Comparison of ENCODE assay signal across 17 cellular contexts in genomic region chr9:27086818-27087680, GRCh38. TPM values are rescaled to one million over a fixed set of nuclear protein-coding genes. Genes with fewer than 3 reads are reported as not detected.
DNase-seq lines count a peak whose midpoint lies in the region; ATAC-seq and TF ChIP-seq lines count a peak whose summit lies in the region.
"Had no signal": no experiment of that assay in that cellular context is flagged by ENCODE, and none has a peak within 500 bp of the region (broad histone marks: within the 10 kb centered on the region; RNA-seq: fewer than 3 reads in every experiment).

No MANE protein-coding gene starts in this region.

- H3K36me3 Mint-ChIP-seq in naive thymus-derived CD8-positive, alpha-beta T cell: peaks cover 0 to 4% (median 0%) of the 10 kb centered on the region in 3 donors
- H3K36me3 Mint-ChIP-seq: CD8-positive, alpha-beta T cell; memory B cell had no signal

- H3K9ac ChIP-seq in adipocyte (ENCODE audit: low read length) (no peak overlapping the region), smooth muscle cell (ENCODE audit: low read depth) (peak overlapping the region; percentile 91)

- no peak overlapping the region for H3K4me3 ChIP-seq in adipocyte (ENCODE audit: low read length)
- H3K4me3 ChIP-seq in hepatocyte: no peak overlapping the region
- peak overlapping the region; percentile 14 for H3K4me3 ChIP-seq in smooth muscle cell
- H3K4me3 ChIP-seq: breast epithelium, PC-9 had no signal

- DNase-seq in H4 (ENCODE audit: low spot score) (peak; percentile 62), adipocyte (ENCODE audit: low read depth) (peak; percentile 83), hepatocyte (ENCODE audit: low spot score) (peak; percentile 11), smooth muscle cell (lab: John Stamatoyannopoulos, UW; ENCODE audit: unreplicated experiment) (no peak), mesenteric fat pad (ENCODE audit: low spot score) (no peak)
- DNase-seq in stimulated activated CD4-positive, alpha-beta T cell treated with anti-CD3 and anti-CD28 coated beads, Interleukin-4, amount 100 ng/mL, for 1 hour: no peak
- no peak for DNase-seq in naive thymus-derived CD8-positive, alpha-beta T cell
- DNase-seq: activated CD4-positive, alpha-beta T cell treated with anti-CD3 and anti-CD28 coated beads, Interleukin-2, amount 10 ng/mL, durations not matched to agents 7 days and 5 days; CD8-positive, alpha-beta T cell; NCI-H345; retina had no signal

- POLR2A ChIA-PET in naive thymus-derived CD8-positive, alpha-beta T cell (lab: Charles Lee): no interaction called here

- WGBS in hepatocyte (ENCODE audit: low lambda C conversion rate, missing lambda C conversion rate): 45% methylated on average over 11 of the region's 11 CpGs
- 8% methylated on average over 11 of the region's 11 CpGs for WGBS in smooth muscle cell (ENCODE audit: low lambda C conversion rate)

- H3K4me1 ChIP-seq in adipocyte (ENCODE audit: control insufficient read depth, insufficient read depth, low read length): peaks cover 27% of the 10 kb centered on the region
- no peaks in the 10 kb centered on the region for H3K4me1 ChIP-seq in hepatocyte (ENCODE audit: insufficient read depth)
- peaks cover 12% of the 10 kb centered on the region for H3K4me1 ChIP-seq in smooth muscle cell (ENCODE audit: low read depth)
- H3K4me1 ChIP-seq: breast epithelium had no signal

- H3K9me2 ChIP-seq in hepatocyte (replicated peaks; ENCODE audit: insufficient read depth): no peaks in the 10 kb centered on the region

- peaks cover 0 to 4% (median 0%) of the 10 kb centered on the region in 5 donors for H3K27me3 Mint-ChIP-seq in naive thymus-derived CD8-positive, alpha-beta T cell
- H3K27me3 Mint-ChIP-seq: activated CD4-positive, alpha-beta T cell treated with anti-CD3 and anti-CD28 coated beads, Interleukin-2, amount 10 ng/mL, durations not matched to agents 7 days and 5 days; memory B cell had no signal

- H3K36me3 ChIP-seq in adipocyte (ENCODE audit: control insufficient read depth, insufficient read depth, low read length, severe bottlenecking) (no peaks in the 10 kb centered on the region), hepatocyte (replicated peaks; ENCODE audit: insufficient read depth, low read depth) (no peaks in the 10 kb centered on the region), smooth muscle cell (ENCODE audit: low read depth) (no peaks in the 10 kb centered on the region)
- H3K36me3 ChIP-seq: breast epithelium had no signal

- H3F3A ChIP-seq in smooth muscle cell (ENCODE audit: low read depth): peaks cover 31% of the 10 kb centered on the region

- H3K27me3 ChIP-seq in adipocyte (replicated peaks; ENCODE audit: control insufficient read depth, insufficient read depth, low read length) (no peaks in the 10 kb centered on the region), hepatocyte (no peaks in the 10 kb centered on the region), smooth muscle cell (ENCODE audit: low read depth) (no peaks in the 10 kb centered on the region)
- H3K27me3 ChIP-seq: breast epithelium had no signal

- TF ChIP-seq CTCF in hepatocyte (IDR thresholded peaks at IDR 0.05; ENCODE audit: poor library complexity) (no peak), smooth muscle cell (IDR thresholded peaks at IDR 0.05; ENCODE audit: borderline replicate concordance, insufficient read depth, poor library complexity, severe bottlenecking) (no peak)

- peak overlapping the region; percentile 52 for H3K4me2 ChIP-seq in hepatocyte
- H3K4me2 ChIP-seq in smooth muscle cell: peak overlapping the region; percentile 73
- H3K4me2 ChIP-seq: PC-9 had no signal

- no peak for ATAC-seq in GM19324 (IDR thresholded peaks at IDR 0.05; ENCODE audit: low FRiP score, unreplicated experiment)
- ATAC-seq in naive thymus-derived CD8-positive, alpha-beta T cell: no peak
- ATAC-seq: CD8-positive, alpha-beta T cell had no signal

- no peaks in the 10 kb centered on the region for H3K9me3 Mint-ChIP-seq in naive thymus-derived CD8-positive, alpha-beta T cell
- H3K9me3 Mint-ChIP-seq: activated CD4-positive, alpha-beta T cell treated with anti-CD3 and anti-CD28 coated beads, Interleukin-2, amount 10 ng/mL, durations not matched to agents 7 days and 5 days; CD8-positive, alpha-beta T cell; memory B cell had no signal

- H4K20me1 ChIP-seq in hepatocyte (ENCODE audit: insufficient read depth, poor library complexity, severe bottlenecking) (no peaks in the 10 kb centered on the region), smooth muscle cell (ENCODE audit: low read depth) (no peaks in the 10 kb centered on the region)

- H3K27ac Mint-ChIP-seq in naive thymus-derived CD8-positive, alpha-beta T cell: no peak overlapping the region
- H3K27ac Mint-ChIP-seq: activated CD4-positive, alpha-beta T cell treated with anti-CD3 and anti-CD28 coated beads, Interleukin-2, amount 10 ng/mL, durations not matched to agents 7 days and 5 days; CD8-positive, alpha-beta T cell; memory B cell had no signal

- no peak overlapping the region for H2AFZ ChIP-seq in hepatocyte
- H2AFZ ChIP-seq in smooth muscle cell (ENCODE audit: low read depth): no peak overlapping the region
- H2AFZ ChIP-seq: PC-9 had no signal

- H3K4me1 Mint-ChIP-seq in naive thymus-derived CD8-positive, alpha-beta T cell: no peaks in the 10 kb centered on the region
- H3K4me1 Mint-ChIP-seq: activated CD4-positive, alpha-beta T cell treated with anti-CD3 and anti-CD28 coated beads, Interleukin-2, amount 10 ng/mL, durations not matched to agents 7 days and 5 days; memory B cell had no signal

- no peaks in the 10 kb centered on the region for H3K79me2 ChIP-seq in hepatocyte
- no peaks in the 10 kb centered on the region for H3K79me2 ChIP-seq in smooth muscle cell (ENCODE audit: low read depth)

- peak overlapping the region; percentile 55 for H3K27ac ChIP-seq in hepatocyte
- peak overlapping the region; percentile 98 for H3K27ac ChIP-seq in smooth muscle cell (ENCODE audit: low read depth)
- H3K27ac ChIP-seq: breast epithelium, HL-60, PC-9 had no signal

- no peak overlapping the region for H3K4me3 Mint-ChIP-seq in naive thymus-derived CD8-positive, alpha-beta T cell
- H3K4me3 Mint-ChIP-seq: activated CD4-positive, alpha-beta T cell treated with anti-CD3 and anti-CD28 coated beads, Interleukin-2, amount 10 ng/mL, durations not matched to agents 7 days and 5 days; CD8-positive, alpha-beta T cell; memory B cell had no signal

- H3K9me3 ChIP-seq in adipocyte (ENCODE audit: control insufficient read depth, low read length) (no peaks in the 10 kb centered on the region), hepatocyte (ENCODE audit: low read depth) (no peaks in the 10 kb centered on the region), smooth muscle cell (replicated peaks; ENCODE audit: low read depth) (no peaks in the 10 kb centered on the region)
- H3K9me3 ChIP-seq: breast epithelium had no signal

RNA-seq across cellular contexts. Expression of gene TEK, which starts 22.0 kb away (rescaled TPM):
- total RNA-seq in H4 (2014; rRNA removed; shearing (Covaris generic)): 0.35 and 0.68 TPM in 2 replicates
- 3.9 and 5.6 TPM in 2 replicates for total RNA-seq in hepatocyte
- 2.0 TPM in 2 replicates for polyA plus RNA-seq in hepatocyte
- total RNA-seq in smooth muscle cell: 58.9 and 81.2 TPM in 2 replicates
- 23.6 and 36.0 TPM in 2 replicates for polyA plus RNA-seq in smooth muscle cell
- total RNA-seq in mesenteric fat pad: 16.3 TPM
- not detected for total RNA-seq in naive thymus-derived CD8-positive, alpha-beta T cell
- not detected for polyA plus RNA-seq in naive thymus-derived CD8-positive, alpha-beta T cell
- total RNA-seq: activated CD4-positive, alpha-beta T cell treated with anti-CD3 and anti-CD28 coated beads, Interleukin-2, amount 10 ng/mL, durations not matched to agents 7 days and 5 days; CD8-positive, alpha-beta T cell; PC-9; T-helper 1 cell treated with Interleukin-12 subunit alpha and Interleukin-12 subunit beta and Interleukin-4 antibody, amounts not matched to agents 30 ng/mL and 1 ng/mL, for 36 hours had no signal

Comparison
In these comparisons a context has a peak if more than half of its experiments do, and no peak if none do; other contexts are left out.
1. DNase-seq: peak in H4 (single experiment), adipocyte (single experiment) and hepatocyte (single experiment); none in smooth muscle cell (single experiment), stimulated activated CD4-positive, alpha-beta T cell treated with anti-CD3 and anti-CD28 coated beads, Interleukin-4, amount 100 ng/mL, for 1 hour (single experiment), mesenteric fat pad (single experiment) and naive thymus-derived CD8-positive, alpha-beta T cell (0 of 10).